In genomic region chr7:146926833-146927232, GRCh38 we compare ENCODE assay signal across 25 cellular contexts.
"Had no signal": no experiment of that assay in that cellular context is flagged by ENCODE, and none has a peak within 500 bp of the region (broad histone marks: within the 10 kb centered on the region; RNA-seq: fewer than 3 reads in every experiment).

No MANE protein-coding gene starts in this region.

- H3K9me3 Mint-ChIP-seq: activated CD4-positive, alpha-beta memory T cell treated with anti-CD3 and anti-CD28 coated beads, Interleukin-2, amount 10 ng/mL, durations not matched to agents 7 days and 5 days; activated naive CD8-positive, alpha-beta T cell treated with anti-CD3 and anti-CD28 coated beads, Interleukin-2, amount 10 ng/mL, durations not matched to agents 7 days and 5 days had no signal

- H3K36me3 ChIP-seq: ascending aorta, SJSA1 had no signal

- H3K27ac ChIP-seq: ascending aorta, body of pancreas, SJSA1, VCaP had no signal

- H3K4me1 ChIP-seq: ascending aorta, body of pancreas, SJSA1 had no signal

- H3K36me3 Mint-ChIP-seq: activated naive CD8-positive, alpha-beta T cell treated with anti-CD3 and anti-CD28 coated beads, Interleukin-2, amount 10 ng/mL, durations not matched to agents 7 days and 5 days; T-cell had no signal

- H3K9me3 ChIP-seq: ascending aorta, body of pancreas had no signal

- H3K27me3 ChIP-seq: ascending aorta, body of pancreas, SJSA1 had no signal

- H3K4me3 ChIP-seq: ascending aorta, body of pancreas, SJSA1 had no signal

- H3K4me1 Mint-ChIP-seq: activated CD4-positive, alpha-beta memory T cell treated with anti-CD3 and anti-CD28 coated beads, Interleukin-2, amount 10 ng/mL, durations not matched to agents 7 days and 5 days; activated naive CD8-positive, alpha-beta T cell treated with anti-CD3 and anti-CD28 coated beads, Interleukin-2, amount 10 ng/mL, durations not matched to agents 7 days and 5 days; T-cell had no signal

- ATAC-seq: activated T-cell treated with anti-CD3 and anti-CD28 coated beads, Interleukin-2, amount 50 U/mL, for 72 hours; body of pancreas; PC-3; T-cell had no signal

- H3K27me3 Mint-ChIP-seq: activated CD4-positive, alpha-beta memory T cell treated with anti-CD3 and anti-CD28 coated beads, Interleukin-2, amount 10 ng/mL, durations not matched to agents 7 days and 5 days; activated naive CD8-positive, alpha-beta T cell treated with anti-CD3 and anti-CD28 coated beads, Interleukin-2, amount 10 ng/mL, durations not matched to agents 7 days and 5 days; T-cell had no signal

- H3K27ac Mint-ChIP-seq: activated CD4-positive, alpha-beta memory T cell treated with anti-CD3 and anti-CD28 coated beads, Interleukin-2, amount 10 ng/mL, durations not matched to agents 7 days and 5 days; activated naive CD8-positive, alpha-beta T cell treated with anti-CD3 and anti-CD28 coated beads, Interleukin-2, amount 10 ng/mL, durations not matched to agents 7 days and 5 days; activated T-cell treated with anti-CD3 and anti-CD28 coated beads, Interleukin-2, amount 50 U/mL, for 72 hours; activated T-helper 2 cell treated with anti-CD3 and anti-CD28 coated beads, Interferon-gamma antibody, Interleukin-2, Interleukin-4, amounts not matched to agents 10 μg/mL and 5 μg/mL and 100 μg/mL, durations not matched to agents 14 hours and 24 hours and 36 hours; T-cell had no signal

- DNase-seq: activated CD4-positive, alpha-beta memory T cell treated with anti-CD3 and anti-CD28 coated beads, Interleukin-2, amount 10 ng/mL, durations not matched to agents 7 days and 5 days; activated CD4-positive, alpha-beta T cell treated with anti-CD3 and anti-CD28 coated beads, Interleukin-2, amount 50 U/mL, for 1 hour; activated CD4-positive, CD25-positive, alpha-beta regulatory T cell; activated gamma-delta T cell treated with Interleukin-2 at 50 U/mL for 16 hours; activated naive CD4-positive, alpha-beta T cell treated with anti-CD3 and anti-CD28 coated beads, Interleukin-2, amount 50 U/mL, for 16 hours; activated naive CD8-positive, alpha-beta T cell treated with anti-CD3 and anti-CD28 coated beads, Interleukin-2, amount 10 ng/mL, durations not matched to agents 7 days and 5 days; activated T-cell treated with anti-CD3 and anti-CD28 coated beads, Interleukin-2, amount 50 U/mL, for 72 hours; amniotic stem cell; body of pancreas; central memory CD4-positive, alpha-beta T cell; Kasumi-1; KBM-7; NCI-H1105 treated with DMSO at 0.1 percent for 48 hours; NCI-H1436 treated with DMSO at 0.1 percent for 48 hours; NCI-H187; NCI-H2081; NCI-H446; NCI-H524; PC-3; SHP77; T-cell had no signal

- H3K4me3 Mint-ChIP-seq: activated CD4-positive, alpha-beta memory T cell treated with anti-CD3 and anti-CD28 coated beads, Interleukin-2, amount 10 ng/mL, durations not matched to agents 7 days and 5 days; activated naive CD8-positive, alpha-beta T cell treated with anti-CD3 and anti-CD28 coated beads, Interleukin-2, amount 10 ng/mL, durations not matched to agents 7 days and 5 days; activated T-cell treated with anti-CD3 and anti-CD28 coated beads, Interleukin-2, amount 50 U/mL, for 72 hours; T-cell had no signal
